ENCODE assay signal across 15 cellular contexts in the genomic region with DNA sequence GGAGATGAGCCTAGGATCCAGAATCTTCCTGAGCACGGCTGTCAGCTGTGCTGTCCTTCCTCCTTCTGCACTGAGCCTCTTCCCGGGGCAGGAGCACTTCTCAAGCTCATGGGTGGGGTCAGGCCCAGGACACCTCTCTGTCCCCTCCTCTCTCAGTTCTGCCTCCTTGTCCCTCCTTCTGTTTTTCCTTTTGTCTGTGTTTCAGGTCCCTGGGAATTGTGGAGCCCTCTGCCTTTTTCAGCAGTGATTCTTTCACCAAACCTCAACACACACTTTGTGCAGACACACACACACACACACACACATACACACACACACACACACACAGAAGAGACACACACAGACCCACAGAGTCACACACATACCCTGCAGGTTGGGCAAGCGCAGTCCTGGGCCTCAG. TPM values are rescaled to one million over a fixed set of nuclear protein-coding genes. Genes with fewer than 3 reads are reported as not detected.
"Had no signal": no experiment of that assay in that cellular context is flagged by ENCODE, and none has a peak within 500 bp of the region (broad histone marks: within the 10 kb centered on the region; RNA-seq: fewer than 3 reads in every experiment).

A gene (minus strand): TSS at position 101 of the 400 bp plus-strand sequence. CDS start 131 bp downstream, outside the sequence.

RNA-seq across cellular contexts. Expression of the gene that starts here (rescaled TPM):
- total RNA-seq: activated B cell treated with CpG ODN at 0.5 μM for 24 hours; activated CD4-positive, alpha-beta memory T cell treated with anti-CD3 and anti-CD28 coated beads for 36 hours; activated CD4-positive, alpha-beta memory T cell treated with anti-CD3 and anti-CD28 coated beads, Interleukin-2, amount 10 ng/mL, durations not matched to agents 7 days and 5 days; activated CD4-positive, alpha-beta T cell treated with anti-CD3 and anti-CD28 coated beads for 36 hours; activated CD4-positive, alpha-beta T cell treated with anti-CD3 and anti-CD28 coated beads, Interleukin-2, amount 10 ng/mL, durations not matched to agents 24 days and 14 days; activated CD4-positive, alpha-beta T cell treated with anti-CD3 and anti-CD28 coated beads, Interleukin-2, amount 10 ng/mL, durations not matched to agents 7 days and 5 days; activated CD8-positive, alpha-beta memory T cell treated with anti-CD3 and anti-CD28 coated beads for 36 hours; activated CD8-positive, alpha-beta memory T cell treated with anti-CD3 and anti-CD28 coated beads, Interleukin-2, amount 10 ng/mL, durations not matched to agents 7 days and 5 days; activated CD8-positive, alpha-beta T cell treated with anti-CD3 and anti-CD28 coated beads for 36 hours; activated CD8-positive, alpha-beta T cell treated with anti-CD3 and anti-CD28 coated beads, Interleukin-2, amount 10 ng/mL, durations not matched to agents 7 days and 5 days; T-cell; T-helper 1 cell treated with Interleukin-12 subunit alpha and Interleukin-12 subunit beta and Interleukin-4 antibody, amounts not matched to agents 30 ng/mL and 1 ng/mL, for 36 hours; T-helper 17 cell; T-helper 2 cell treated with Interferon-gamma antibody and Interleukin-4, amounts not matched to agents 100 ng/mL and 5 ng/mL, for 36 hours; WTC11 had no signal
